ENCODE assay signal across 8 cellular contexts in the genomic region with DNA sequence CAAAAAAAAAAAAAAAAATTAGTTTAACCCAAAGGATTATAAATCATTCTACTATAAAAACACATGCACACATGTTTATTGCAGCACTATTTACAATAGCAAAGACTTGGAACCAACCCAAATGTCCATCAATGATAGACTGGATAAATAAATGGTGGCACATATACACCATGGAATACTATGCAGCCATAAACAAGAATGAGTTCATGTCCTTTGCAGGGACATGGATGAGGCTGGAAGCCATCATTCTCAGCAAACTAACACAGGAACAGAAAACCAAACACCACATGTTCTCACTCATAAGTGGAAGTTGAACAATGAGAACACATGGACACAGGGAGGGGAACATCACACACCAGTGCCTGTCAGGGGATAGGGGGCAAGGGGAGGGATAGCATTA. TPM values are rescaled to one million over a fixed set of nuclear protein-coding genes. Genes with fewer than 3 reads are reported as not detected.
DNase-seq lines count a peak whose midpoint lies in the region; ATAC-seq, FAIRE-seq and TF ChIP-seq lines count a peak whose summit lies in the region.
"Not testable (repeated sequence)": the region's sequence is repeated elsewhere in the genome, so short reads cannot be mapped to it uniquely, and the experiment has no call there.

No MANE protein-coding gene starts in this region.

- TF ChIP-seq POLR2A in K562 (conservative IDR thresholded peaks at IDR 0.05); HepG2 (IDR thresholded peaks at IDR 0.05; ENCODE audit: insufficient read depth in 1 of 2, low read depth in 2 of 2, low read length in 2 of 2): not testable (repeated sequence)

- FAIRE-seq in K562 (lab: Jason Lieb, UNC); HepG2 (lab: Jason Lieb, UNC): not testable (repeated sequence)

- not testable (repeated sequence) for H3K4me2 ChIP-seq in K562 (ENCODE audit: insufficient read depth, low read length); HepG2 (ENCODE audit: low read depth, low read length)

- H3K9me1 ChIP-seq in K562 (ENCODE audit: control insufficient read depth, insufficient read depth, low read length) = not testable (repeated sequence)

- intact Hi-C loops in activated naive CD4-positive, alpha-beta T cell treated with anti-CD3 and anti-CD28 coated beads for 36 hours (cut with micrococcal nuclease); HepG2 (cut with micrococcal nuclease; ENCODE audit: unreplicated experiment): not testable (repeated sequence)
- intact Hi-C loops in K562 (cut with micrococcal nuclease) = loop anchor here (10.0 kb wide), 1 partner anchor 225 kb away; no protein-coding TSS in a partner anchor

- not testable (repeated sequence) for H3K9me3 ChIP-seq in CD4-positive, CD25-positive, alpha-beta regulatory T cell (ENCODE audit: control insufficient read depth in 2 of 2, low read length in 2 of 2); HEK293 (ENCODE audit: control insufficient read depth, insufficient read depth, low read depth, low read length); K562 (replicated peaks; ENCODE audit: control insufficient read depth, insufficient read depth, low read depth, low read length); HepG2 (ENCODE audit: low read length)

- not testable (repeated sequence) for H3K9ac ChIP-seq in K562 (ENCODE audit: insufficient read depth in 1 of 2, low read depth in 2 of 2, low read length in 2 of 2); HepG2 (ENCODE audit: insufficient read depth, low read depth, low read length)

- H3K27ac Mint-ChIP-seq in CD4-positive, CD25-positive, alpha-beta regulatory T cell = peak overlapping the region in 2 of 3 donors; percentile 59 to 79
- peak overlapping the region; percentile 26 for H3K27ac Mint-ChIP-seq in T-helper 2 cell treated with Interferon-gamma antibody and Interleukin-4, amounts not matched to agents 5 μg/mL and 100 μg/mL, for 36 hours
- peak overlapping the region; percentile 59 for H3K27ac Mint-ChIP-seq in activated T-cell treated with anti-CD3 and anti-CD28 coated beads, Interleukin-2, amount 50 U/mL, for 24 hours
- peak overlapping the region; percentile 41 for H3K27ac Mint-ChIP-seq in activated naive CD4-positive, alpha-beta T cell treated with anti-CD3 and anti-CD28 coated beads for 36 hours
- peak overlapping the region; percentile 35 for H3K27ac Mint-ChIP-seq in activated naive CD8-positive, alpha-beta T cell treated with anti-CD3 and anti-CD28 coated beads for 36 hours

- not testable (repeated sequence) for H3K79me2 ChIP-seq in K562 (ENCODE audit: control insufficient read depth, insufficient read depth, low read length); HepG2 (ENCODE audit: insufficient read depth, low read length)

- H3K4me3 ChIP-seq in CD4-positive, CD25-positive, alpha-beta regulatory T cell (ENCODE audit: low read depth, low read length); HEK293 (ENCODE audit: low read depth, low read length); K562; HepG2 (replicated peaks in 1 of 3; ENCODE audit: insufficient read depth in 1 of 3, low read depth in 2 of 3, low read length in 3 of 3): not testable (repeated sequence)

- POLR2A ChIA-PET in HEK293 (lab: Yijun Ruan, JAX); K562 (lab: Yijun Ruan, JAX); HepG2 (lab: Yijun Ruan, JAX): not testable (repeated sequence)

- not testable (repeated sequence) for DNase-seq in CD4-positive, CD25-positive, alpha-beta regulatory T cell; T-helper 2 cell treated with Interferon-gamma antibody and Interleukin-4, amounts not matched to agents 5 μg/mL and 100 μg/mL, for 36 hours (ENCODE audit: low spot score); activated T-cell treated with anti-CD3 and anti-CD28 coated beads, Interleukin-2, amount 50 U/mL, for 24 hours; activated naive CD4-positive, alpha-beta T cell treated with anti-CD3 and anti-CD28 coated beads for 36 hours; activated naive CD8-positive, alpha-beta T cell treated with anti-CD3 and anti-CD28 coated beads for 36 hours; K562 (ENCODE audit: extremely low read depth in 1 of 4, low spot score in 3 of 4); HepG2 (ENCODE audit: low spot score)

- TF ChIP-seq RAD21 in K562 (CRISPR knock-in tag; conservative IDR thresholded peaks at IDR 0.05 in 1 of 2, IDR thresholded peaks at IDR 0.05 in 1 of 2); HepG2 (CRISPR knock-in tag; IDR thresholded peaks at IDR 0.05): not testable (repeated sequence)

- not testable (repeated sequence) for H4K20me1 ChIP-seq in K562 (replicated peaks; ENCODE audit: control insufficient read depth, insufficient read depth, low read length); HepG2 (ENCODE audit: insufficient read depth, low read length)

- not testable (repeated sequence) for H3K27me3 ChIP-seq in CD4-positive, CD25-positive, alpha-beta regulatory T cell (ENCODE audit: control insufficient read depth, insufficient read depth, low read length); K562 (ENCODE audit: control insufficient read depth in 2 of 2, insufficient read depth in 2 of 2, low read length in 2 of 2); HepG2 (ENCODE audit: control insufficient read depth in 1 of 2, insufficient read depth in 2 of 2, low read length in 2 of 2)

- peaks cover 80% of the 10 kb centered on the region for H3K36me3 ChIP-seq in CD4-positive, CD25-positive, alpha-beta regulatory T cell (ENCODE audit: control insufficient read depth, insufficient read depth, low read length)
- H3K36me3 ChIP-seq in HEK293 (ENCODE audit: control insufficient read depth in 2 of 2, insufficient read depth in 1 of 2, low read length in 2 of 2) (peaks cover 54 to 85% of the 10 kb centered on the region in 2 experiments), K562 (ENCODE audit: control insufficient read depth, insufficient read depth, low read length) (peaks cover 98% of the 10 kb centered on the region), HepG2 (replicated peaks in 1 of 2; ENCODE audit: control insufficient read depth in 1 of 2, insufficient read depth in 2 of 2, low read length in 2 of 2) (peaks cover 7 to 76% of the 10 kb centered on the region in 2 experiments)

- TF ChIP-seq EP300 in K562 (IDR thresholded peaks at IDR 0.05; ENCODE audit: low read length); HepG2 (IDR thresholded peaks at IDR 0.05; ENCODE audit: low read depth in 2 of 2, low read length in 2 of 2); HepG2 (CRISPR knock-in tag; IDR thresholded peaks at IDR 0.05; ENCODE audit: borderline replicate concordance): not testable (repeated sequence)

- not testable (repeated sequence) for BruUV-seq in K562 (replicated peaks; lab: Mats Ljungman, UMichigan); HepG2 (replicated peaks; lab: Mats Ljungman, UMichigan)

- CTCF ChIA-PET in HEK293 (lab: Yijun Ruan, JAX) = interaction anchor here (0.6 to 1.1 kb wide), 3 partner anchors 19 to 276 kb away, joined by 3 to 4 read pairs (median 3); no protein-coding TSS in a partner anchor
- CTCF ChIA-PET in activated naive CD4-positive, alpha-beta T cell treated with anti-CD3 and anti-CD28 coated beads for 36 hours (lab: Charles Lee); K562 (lab: Yijun Ruan, JAX; ENCODE audit: low intra/inter-chr PET ratio); HepG2 (lab: Yijun Ruan, JAX; ENCODE audit: low intra/inter-chr PET ratio, low total read pairs): not testable (repeated sequence)

- TF ChIP-seq CTCF in HEK293 (tag by site-specific recombination; IDR thresholded peaks at IDR 0.05); K562 (IDR thresholded peaks at IDR 0.05 in 2 of 3, conservative IDR thresholded peaks at IDR 0.05 in 1 of 3; ENCODE audit: insufficient read depth in 2 of 3, low read depth in 1 of 3, low read length in 3 of 3); HepG2 (CRISPR knock-in tag; IDR thresholded peaks at IDR 0.05): not testable (repeated sequence)

- not testable (repeated sequence) for H3K4me1 Mint-ChIP-seq in CD4-positive, CD25-positive, alpha-beta regulatory T cell; T-helper 2 cell treated with Interferon-gamma antibody and Interleukin-4, amounts not matched to agents 5 μg/mL and 100 μg/mL, for 36 hours (ENCODE audit: low read depth); activated T-cell treated with anti-CD3 and anti-CD28 coated beads, Interleukin-2, amount 50 U/mL, for 24 hours (ENCODE audit: low read depth); activated naive CD4-positive, alpha-beta T cell treated with anti-CD3 and anti-CD28 coated beads for 36 hours (ENCODE audit: low read depth); activated naive CD8-positive, alpha-beta T cell treated with anti-CD3 and anti-CD28 coated beads for 36 hours

- not testable (repeated sequence) for H3K27me3 Mint-ChIP-seq in CD4-positive, CD25-positive, alpha-beta regulatory T cell; T-helper 2 cell treated with Interferon-gamma antibody and Interleukin-4, amounts not matched to agents 5 μg/mL and 100 μg/mL, for 36 hours (ENCODE audit: low read depth); activated T-cell treated with anti-CD3 and anti-CD28 coated beads, Interleukin-2, amount 50 U/mL, for 24 hours; activated naive CD4-positive, alpha-beta T cell treated with anti-CD3 and anti-CD28 coated beads for 36 hours (ENCODE audit: low read depth); activated naive CD8-positive, alpha-beta T cell treated with anti-CD3 and anti-CD28 coated beads for 36 hours

- not testable (repeated sequence) for ATAC-seq in CD4-positive, CD25-positive, alpha-beta regulatory T cell (ENCODE audit: low read depth in 2 of 2); K562; HepG2

- not testable (repeated sequence) for H3K9me3 Mint-ChIP-seq in CD4-positive, CD25-positive, alpha-beta regulatory T cell; T-helper 2 cell treated with Interferon-gamma antibody and Interleukin-4, amounts not matched to agents 5 μg/mL and 100 μg/mL, for 36 hours; activated T-cell treated with anti-CD3 and anti-CD28 coated beads, Interleukin-2, amount 50 U/mL, for 24 hours; activated naive CD4-positive, alpha-beta T cell treated with anti-CD3 and anti-CD28 coated beads for 36 hours; activated naive CD8-positive, alpha-beta T cell treated with anti-CD3 and anti-CD28 coated beads for 36 hours

- H3K4me1 ChIP-seq in CD4-positive, CD25-positive, alpha-beta regulatory T cell (ENCODE audit: control insufficient read depth, insufficient read depth, low read length, poor library complexity, severe bottlenecking); HEK293 (ENCODE audit: control insufficient read depth, insufficient read depth, low read length); K562 (replicated peaks in 1 of 2; ENCODE audit: control insufficient read depth in 2 of 2, insufficient read depth in 2 of 2, low read length in 2 of 2); HepG2 (ENCODE audit: insufficient read depth, low read length): not testable (repeated sequence)

- in situ Hi-C loops in K562 (cut with MboI) (loop anchor here (10.0 kb wide), 1 partner anchor 355 kb away; no protein-coding TSS in a partner anchor), HepG2 (cut with HindIII; ENCODE audit: extremely low pct_ligation_motif_present, low pct_unique_long_range_greater_than_20kb) (loop anchor here (10.0 kb wide), 1 partner anchor 365 kb away; no protein-coding TSS in a partner anchor)

- H3K27ac ChIP-seq in CD4-positive, CD25-positive, alpha-beta regulatory T cell (ENCODE audit: insufficient read depth, low read length, poor library complexity, severe bottlenecking); HEK293 (ENCODE audit: extremely low read depth, low read depth, low read length); K562 (ENCODE audit: extremely low read depth, low read depth, low read length); HepG2 (ENCODE audit: extremely low read length, insufficient read depth, low read length): not testable (repeated sequence)

- H3K36me3 Mint-ChIP-seq in CD4-positive, CD25-positive, alpha-beta regulatory T cell = peaks cover 64% of the 10 kb centered on the region
- H3K36me3 Mint-ChIP-seq in T-helper 2 cell treated with Interferon-gamma antibody and Interleukin-4, amounts not matched to agents 5 μg/mL and 100 μg/mL, for 36 hours (ENCODE audit: low read depth) = peaks cover 56% of the 10 kb centered on the region
- peaks cover 90% of the 10 kb centered on the region for H3K36me3 Mint-ChIP-seq in activated T-cell treated with anti-CD3 and anti-CD28 coated beads, Interleukin-2, amount 50 U/mL, for 24 hours (ENCODE audit: low read depth)
- H3K36me3 Mint-ChIP-seq in activated naive CD4-positive, alpha-beta T cell treated with anti-CD3 and anti-CD28 coated beads for 36 hours (ENCODE audit: low read depth) = peaks cover 43% of the 10 kb centered on the region
- peaks cover 27% of the 10 kb centered on the region for H3K36me3 Mint-ChIP-seq in activated naive CD8-positive, alpha-beta T cell treated with anti-CD3 and anti-CD28 coated beads for 36 hours

- H2AFZ ChIP-seq in K562 (ENCODE audit: low read depth, low read length); HepG2 (ENCODE audit: low read length): not testable (repeated sequence)

- not testable (repeated sequence) for H3K4me3 Mint-ChIP-seq in CD4-positive, CD25-positive, alpha-beta regulatory T cell; T-helper 2 cell treated with Interferon-gamma antibody and Interleukin-4, amounts not matched to agents 5 μg/mL and 100 μg/mL, for 36 hours; activated T-cell treated with anti-CD3 and anti-CD28 coated beads, Interleukin-2, amount 50 U/mL, for 24 hours; activated naive CD4-positive, alpha-beta T cell treated with anti-CD3 and anti-CD28 coated beads for 36 hours; activated naive CD8-positive, alpha-beta T cell treated with anti-CD3 and anti-CD28 coated beads for 36 hours

RNA-seq across cellular contexts. Expression of gene STMP1, which starts 22.6 kb away (rescaled TPM):
- total RNA-seq in CD4-positive, CD25-positive, alpha-beta regulatory T cell = 18.2 TPM
- polyA plus RNA-seq in CD4-positive, CD25-positive, alpha-beta regulatory T cell = 10 to 100 TPM; 44.3 to 61.4 (median 55.1) TPM
- total RNA-seq in activated naive CD4-positive, alpha-beta T cell treated with anti-CD3 and anti-CD28 coated beads for 36 hours = 10 to 100 TPM; 21.5 to 21.6 TPM
- 10 to 100 TPM; 25.4 to 26.8 TPM for total RNA-seq in activated naive CD8-positive, alpha-beta T cell treated with anti-CD3 and anti-CD28 coated beads for 36 hours
- 23.9 and 54.4 TPM in 2 replicates for total RNA-seq in K562 (2011; cell fraction: chromatin; rRNA removed; ENCODE audit: low replicate concordance)
- total RNA-seq in K562 (2011; cell fraction: nucleolus; rRNA removed) = 18.5 and 19.9 TPM in 2 replicates
- 44.6 and 66.5 TPM in 2 replicates for total RNA-seq in K562 (2011; cell fraction: nucleoplasm; rRNA removed)
- total RNA-seq in K562 (2014; rRNA removed) (10.6 and 18.5 TPM in 2 replicates), K562 (2014; rRNA removed; fragmentation: Illumina TruSeq; extraction: Trizol) (47.8 and 54.0 TPM in 2 replicates), K562 (2015; rRNA removed; fragmentation: Illumina TruSeq; extraction: Trizol) (35.1 and 36.5 TPM in 2 replicates), K562 (2021) (56.8 and 59.8 TPM in 2 replicates), HepG2 (2016; rRNA removed; fragmentation: Illumina TruSeq; extraction: Trizol) (7.2 and 10.2 TPM in 2 replicates)
- polyA plus RNA-seq in K562 (2011; rRNA removed) (58.4 and 66.1 TPM in 2 replicates), K562 (2014; fragmentation: Illumina TruSeq; extraction: Trizol) (57.9 and 67.7 TPM in 2 replicates), K562 (2014; fragmentation: Nextera tagmentation; extraction: Ambion mirVana) (100 to 1,000 TPM; 175 to 249 TPM), K562 (2014; rRNA removed) (41.5 and 53.9 TPM in 2 replicates), HepG2 (2011; rRNA removed) (12.2 and 16.2 TPM in 2 replicates)
- polyA plus RNA-seq in K562 (2011; cell fraction: cytosol; rRNA removed) = 16.5 and 48.0 TPM in 2 replicates
- 17.4 and 32.2 TPM in 2 replicates for polyA plus RNA-seq in K562 (2011; cell fraction: nucleus; rRNA removed)
- polyA plus RNA-seq in K562 (2012) = 66.4 and 79.0 TPM in 2 replicates
- 35.3 and 55.2 TPM in 2 replicates for polyA minus RNA-seq in K562 (2011; rRNA and poly(A)+ RNA removed)
- 21.3 and 22.6 TPM in 2 replicates for polyA minus RNA-seq in K562 (2011; cell fraction: cytosol; rRNA and poly(A)+ RNA removed)
- 18.3 and 36.7 TPM in 2 replicates for polyA minus RNA-seq in K562 (2011; cell fraction: nucleus; rRNA and poly(A)+ RNA removed)
- 12.9 and 15.4 TPM in 2 replicates for total RNA-seq in HepG2 (2016; cell fraction: cytosol; rRNA removed; fragmentation: Illumina TruSeq; extraction: Trizol; ENCODE audit: low read depth)
- total RNA-seq in HepG2 (2016; cell fraction: insoluble cytoplasmic fraction; rRNA removed; fragmentation: Illumina TruSeq; extraction: Trizol) = 7.8 and 10.2 TPM in 2 replicates
- total RNA-seq in HepG2 (2016; cell fraction: membrane; rRNA removed; fragmentation: Illumina TruSeq; extraction: Trizol) = 19.2 and 21.3 TPM in 2 replicates
- 6.7 and 7.1 TPM in 2 replicates for total RNA-seq in HepG2 (2016; cell fraction: nucleus; rRNA removed; fragmentation: Illumina TruSeq; extraction: Trizol)
- polyA plus RNA-seq in HepG2 (2011; cell fraction: cytosol; rRNA removed) = 7.0 and 11.5 TPM in 2 replicates
- 3.8 and 4.6 TPM in 2 replicates for polyA plus RNA-seq in HepG2 (2011; cell fraction: nucleus; rRNA removed)
- 19.8 and 24.4 TPM in 2 replicates for polyA plus RNA-seq in HepG2 (2012)
- 57.9 and 83.3 TPM in 2 replicates for polyA plus RNA-seq in HepG2 (2016; cell fraction: cytosol; fragmentation: Illumina TruSeq; extraction: Trizol; ENCODE audit: low read depth)
- 38.6 and 40.4 TPM in 2 replicates for polyA plus RNA-seq in HepG2 (2016; cell fraction: insoluble cytoplasmic fraction; fragmentation: Illumina TruSeq; extraction: Trizol; ENCODE audit: low read depth)
- polyA plus RNA-seq in HepG2 (2016; cell fraction: membrane; fragmentation: Illumina TruSeq; extraction: Trizol; ENCODE audit: low read depth) = 59.2 and 70.9 TPM in 2 replicates
- 21.0 and 21.1 TPM in 2 replicates for polyA plus RNA-seq in HepG2 (2016; cell fraction: nucleus; fragmentation: Illumina TruSeq; extraction: Trizol; ENCODE audit: insufficient read depth, low read depth)
- polyA minus RNA-seq in HepG2 (2011; rRNA and poly(A)+ RNA removed; ENCODE audit: low replicate concordance) = 6.0 and 10.3 TPM in 2 replicates
- polyA minus RNA-seq in HepG2 (2011; cell fraction: cytosol; rRNA and poly(A)+ RNA removed) = 9.6 and 10.9 TPM in 2 replicates
- 13.0 and 15.4 TPM in 2 replicates for polyA minus RNA-seq in HepG2 (2011; cell fraction: nucleus; rRNA and poly(A)+ RNA removed)
